8 cellular contexts compared by ENCODE assay signal in genomic region chr1:25430666-25431494, GRCh38. TPM values are rescaled to one million over a fixed set of nuclear protein-coding genes. Genes with fewer than 3 reads are reported as not detected.
A peak's percentile ranks its signal among the peaks of the same experiment; 100 is the strongest.
DNase-seq lines count a peak whose midpoint lies in the region; ATAC-seq lines count a peak whose summit lies in the region.

MACO1 (plus strand) TSS chr1:25430897; CDS start chr1:25431099, 202 bp downstream.

- H3K36me3 Mint-ChIP-seq in activated naive CD4-positive, alpha-beta T cell treated with anti-CD3 and anti-CD28 coated beads, Interleukin-2, amount 50 U/mL, for 72 hours = peaks cover 0 to 5% of the 10 kb centered on the region in 2 donors

- peak within 1 kb of the TSS; percentile 99 to 100 for H3K27ac Mint-ChIP-seq in activated naive CD4-positive, alpha-beta T cell treated with anti-CD3 and anti-CD28 coated beads, Interleukin-2, amount 50 U/mL, for 72 hours

- DNase-seq in GM04504 (ENCODE audit: low read depth) = peak; percentile 95
- peak; percentile 94 for DNase-seq in NCI-H1105 (lab: John Stamatoyannopoulos, UW)
- peak; percentile 96 for DNase-seq in SKM-1 treated with dmso at 0.1 percent for 144 hours (lab: John Stamatoyannopoulos, UW; ENCODE audit: unreplicated experiment)
- peak; percentile 97 to 99 for DNase-seq in activated naive CD4-positive, alpha-beta T cell treated with anti-CD3 and anti-CD28 coated beads, Interleukin-2, amount 50 U/mL, for 72 hours (ENCODE audit: low spot score in 2 of 2)
- peak; percentile 98 for DNase-seq in globus pallidus (ENCODE audit: low spot score)
- peak; percentile 67 for DNase-seq in non-pigmented ciliary epithelial cell (ENCODE audit: low read depth)
- DNase-seq in substantia nigra (lab: John Stamatoyannopoulos, UW) = peak; percentile 81 to 99 (median 97)

- no peaks in the 10 kb centered on the region for H3K9me3 Mint-ChIP-seq in activated naive CD4-positive, alpha-beta T cell treated with anti-CD3 and anti-CD28 coated beads, Interleukin-2, amount 50 U/mL, for 72 hours

- H3K27ac ChIP-seq in substantia nigra (ENCODE audit: low read depth, low read length, poor library complexity, severe bottlenecking) = peak within 1 kb of the TSS; percentile 95

- ATAC-seq in HG02623 (IDR thresholded peaks at IDR 0.05; ENCODE audit: unreplicated experiment) = peak; percentile 85
- ATAC-seq in activated naive CD4-positive, alpha-beta T cell treated with anti-CD3 and anti-CD28 coated beads, Interleukin-2, amount 50 U/mL, for 72 hours = peak; percentile 91 to 92

RNA-seq across cellular contexts. Expression of gene MACO1, which starts in this region (rescaled TPM):
- total RNA-seq in activated naive CD4-positive, alpha-beta T cell treated with anti-CD3 and anti-CD28 coated beads, Interleukin-2, amount 50 U/mL, for 72 hours = 10 to 100 TPM; 14.3 to 19.7 TPM

Comparison
In these comparisons a context has a peak if more than half of its experiments do, and no peak if none do; other contexts are left out.
1. Peak in every context shown above with its lines: DNase-seq, ATAC-seq and H3K27ac ChIP-seq.